18 cellular contexts compared by ENCODE assay signal in the genomic region with DNA sequence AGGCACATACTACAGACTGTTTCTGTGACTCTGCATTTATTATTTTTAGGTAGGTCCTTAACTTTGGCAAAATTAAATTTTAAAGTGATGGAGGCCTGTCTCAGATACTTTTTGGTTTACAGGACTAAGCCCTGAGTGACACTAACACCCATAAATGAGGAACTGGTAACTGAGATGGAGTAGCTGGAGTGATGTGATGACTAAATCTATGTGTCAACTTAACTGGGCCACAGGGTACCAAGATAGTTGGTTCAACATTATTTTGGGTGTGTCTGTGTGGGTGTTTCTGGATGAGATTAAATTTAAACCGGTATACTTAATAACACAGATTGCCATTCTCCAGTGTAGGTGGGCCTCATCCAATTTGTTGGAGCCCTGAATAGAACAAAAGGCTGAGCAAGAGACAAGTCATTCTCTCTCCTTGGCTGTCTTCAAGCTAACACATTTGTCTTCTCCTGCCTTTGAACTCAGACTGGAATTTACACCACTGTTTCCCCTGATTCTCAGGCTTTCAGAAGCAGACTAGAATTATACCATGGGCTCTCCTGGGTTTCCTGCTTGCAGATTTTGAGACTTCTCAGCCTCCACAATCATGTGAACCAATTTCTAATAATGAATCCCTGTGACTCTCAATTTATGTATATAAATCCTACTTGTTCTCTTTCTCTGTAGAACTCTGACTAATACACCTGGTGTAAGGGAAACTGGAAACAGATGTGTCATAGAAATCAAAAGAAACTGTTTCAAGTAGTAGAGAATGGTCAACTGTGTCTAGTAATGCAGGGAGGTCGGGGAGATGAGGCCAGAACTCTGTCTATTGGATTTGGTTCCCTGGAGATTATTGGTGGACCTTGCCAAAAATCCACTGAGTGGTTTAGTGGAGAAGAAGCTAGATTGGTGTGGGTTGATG.
DNase-seq lines count a peak whose midpoint lies in the region; ATAC-seq and TF ChIP-seq lines count a peak whose summit lies in the region.
"Had no signal": no experiment of that assay in that cellular context is flagged by ENCODE, and none has a peak within 500 bp of the region (broad histone marks: within the 10 kb centered on the region; RNA-seq: fewer than 3 reads in every experiment).

No MANE protein-coding gene starts in this region.

- H3K4me3 ChIP-seq in Caco-2 (ENCODE audit: low read depth, low read length) = no peak overlapping the region
- H3K4me3 ChIP-seq in A673 (ENCODE audit: low read depth, low read length, poor library complexity, severe bottlenecking) = no peak overlapping the region
- H3K4me3 ChIP-seq: vagina had no signal

- peak; percentile 67 for DNase-seq in MV-4-11 (lab: John Stamatoyannopoulos, UW)
- DNase-seq in epithelial cell of prostate (ENCODE audit: low read depth, low spot score) = peak; percentile 12
- peak; percentile 37 for DNase-seq in superior temporal gyrus (ENCODE audit: extremely low spot score)
- DNase-seq in Caco-2 = no peak
- DNase-seq in A673 (ENCODE audit: low spot score) = no peak
- DNase-seq in activated naive CD4-positive, alpha-beta T cell treated with anti-CD3 and anti-CD28 coated beads, Interleukin-2, amount 50 U/mL, for 16 hours = no peak
- DNase-seq: activated CD4-positive, alpha-beta T cell treated with anti-CD3 and anti-CD28 coated beads, Interleukin-2, amount 10 ng/mL, durations not matched to agents 7 days and 5 days; activated CD8-positive, alpha-beta memory T cell treated with anti-CD3 and anti-CD28 coated beads, Interleukin-2, amount 50 U/mL, for 4 hours; activated effector memory CD4-positive, alpha-beta T cell treated with anti-CD3 and anti-CD28 coated beads, Interleukin-2, amount 50 U/mL, for 16 hours; central memory CD4-positive, alpha-beta T cell; effector memory CD8-positive, alpha-beta T cell; naive thymus-derived CD4-positive, alpha-beta T cell; NCI-H1048; NCI-H69; posterior cingulate gyrus had no signal

- H3K4me3 Mint-ChIP-seq in Caco-2 (ENCODE audit: unreplicated experiment) = no peak overlapping the region
- H3K4me3 Mint-ChIP-seq: activated CD4-positive, alpha-beta T cell treated with anti-CD3 and anti-CD28 coated beads, Interleukin-2, amount 10 ng/mL, durations not matched to agents 7 days and 5 days; B cell; effector memory CD8-positive, alpha-beta T cell; naive thymus-derived CD4-positive, alpha-beta T cell had no signal

- POLR2A ChIA-PET in Caco-2 (lab: Charles Lee) (no interaction called here), A673 (lab: Charles Lee; ENCODE audit: low non-redundant PET) (no interaction called here)

- intact Hi-C loops in Caco-2 (cut with micrococcal nuclease; ENCODE audit: unreplicated experiment) = no loop called here
- intact Hi-C loops in A673 (cut with micrococcal nuclease; ENCODE audit: unreplicated experiment) = no loop called here

- H3K36me3 ChIP-seq in Caco-2 (ENCODE audit: control insufficient read depth, insufficient read depth, low read length) (no peaks in the 10 kb centered on the region), A673 (ENCODE audit: insufficient read depth, low read length, poor library complexity, severe bottlenecking) (no peaks in the 10 kb centered on the region)
- H3K36me3 ChIP-seq: vagina had no signal

- H3K27ac Mint-ChIP-seq in Caco-2 (ENCODE audit: unreplicated experiment) = no peak overlapping the region
- H3K27ac Mint-ChIP-seq: activated CD4-positive, alpha-beta T cell treated with anti-CD3 and anti-CD28 coated beads, Interleukin-2, amount 10 ng/mL, durations not matched to agents 7 days and 5 days; B cell; effector memory CD8-positive, alpha-beta T cell; naive thymus-derived CD4-positive, alpha-beta T cell had no signal

- ATAC-seq in GM21576 (IDR thresholded peaks at IDR 0.05; ENCODE audit: unreplicated experiment) = peak; percentile 52
- ATAC-seq: effector memory CD8-positive, alpha-beta T cell; naive thymus-derived CD4-positive, alpha-beta T cell had no signal

- CTCF ChIA-PET in Caco-2 (lab: Charles Lee) (no interaction called here), A673 (lab: Charles Lee) (no interaction called here)

- H3K4me1 Mint-ChIP-seq in Caco-2 (ENCODE audit: low read depth, unreplicated experiment) = peaks cover 7% of the 10 kb centered on the region
- H3K4me1 Mint-ChIP-seq: activated CD4-positive, alpha-beta T cell treated with anti-CD3 and anti-CD28 coated beads, Interleukin-2, amount 10 ng/mL, durations not matched to agents 7 days and 5 days; B cell; naive thymus-derived CD4-positive, alpha-beta T cell had no signal

- H3K27me3 Mint-ChIP-seq in Caco-2 (ENCODE audit: insufficient read depth, unreplicated experiment) = no peaks in the 10 kb centered on the region
- H3K27me3 Mint-ChIP-seq: activated CD4-positive, alpha-beta T cell treated with anti-CD3 and anti-CD28 coated beads, Interleukin-2, amount 10 ng/mL, durations not matched to agents 7 days and 5 days had no signal

- BruUV-seq in Caco-2 (replicated peaks; lab: Mats Ljungman, UMichigan) = no TSS peak
- BruUV-seq in A673 (replicated peaks; lab: Mats Ljungman, UMichigan) = no TSS peak

- peaks cover 15% of the 10 kb centered on the region for H3K9me3 ChIP-seq in Caco-2
- peaks cover 15% of the 10 kb centered on the region for H3K9me3 ChIP-seq in A673 (ENCODE audit: low read depth, low read length, poor library complexity, severe bottlenecking)
- H3K9me3 ChIP-seq: vagina had no signal

- H3K9me3 Mint-ChIP-seq in Caco-2 (ENCODE audit: unreplicated experiment) = no peaks in the 10 kb centered on the region

- no peaks in the 10 kb centered on the region for H3K4me1 ChIP-seq in Caco-2
- H3K4me1 ChIP-seq in A673 (ENCODE audit: insufficient read depth, low read length, poor library complexity, severe bottlenecking) = no peaks in the 10 kb centered on the region
- H3K4me1 ChIP-seq: vagina had no signal

- TF ChIP-seq CTCF in Caco-2 (IDR thresholded peaks at IDR 0.05; ENCODE audit: insufficient read depth in 1 of 2, low read depth in 1 of 2, low read length in 1 of 2, severe bottlenecking in 1 of 2, unreplicated experiment in 1 of 2) = no peak
- no peak for TF ChIP-seq CTCF in A673 (conservative IDR thresholded peaks at IDR 0.05; ENCODE audit: low read depth, low read length)

- H3K27me3 ChIP-seq in Caco-2 (replicated peaks; ENCODE audit: control insufficient read depth, insufficient read depth, low read length) (no peaks in the 10 kb centered on the region), A673 (replicated peaks; ENCODE audit: insufficient read depth, low read depth, low read length, poor library complexity) (no peaks in the 10 kb centered on the region)
- H3K27me3 ChIP-seq: vagina had no signal

- H3K27ac ChIP-seq in epithelial cell of prostate (peak overlapping the region; percentile 19), A673 (ENCODE audit: low read depth, low read length, poor library complexity, severe bottlenecking) (no peak overlapping the region)
- H3K27ac ChIP-seq: vagina had no signal

- H3K36me3 Mint-ChIP-seq in Caco-2 (ENCODE audit: insufficient read depth, unreplicated experiment) = no peaks in the 10 kb centered on the region

Comparison
In these comparisons a context has a peak if more than half of its experiments do, and no peak if none do; other contexts are left out.
1. DNase-seq: peak in MV-4-11 (single experiment), epithelial cell of prostate (single experiment) and superior temporal gyrus (single experiment); none in Caco-2 (0 of 2), A673 (single experiment) and activated naive CD4-positive, alpha-beta T cell treated with anti-CD3 and anti-CD28 coated beads, Interleukin-2, amount 50 U/mL, for 16 hours (single experiment).